Comparison of ENCODE assay signal across 12 cellular contexts in the genomic region with DNA sequence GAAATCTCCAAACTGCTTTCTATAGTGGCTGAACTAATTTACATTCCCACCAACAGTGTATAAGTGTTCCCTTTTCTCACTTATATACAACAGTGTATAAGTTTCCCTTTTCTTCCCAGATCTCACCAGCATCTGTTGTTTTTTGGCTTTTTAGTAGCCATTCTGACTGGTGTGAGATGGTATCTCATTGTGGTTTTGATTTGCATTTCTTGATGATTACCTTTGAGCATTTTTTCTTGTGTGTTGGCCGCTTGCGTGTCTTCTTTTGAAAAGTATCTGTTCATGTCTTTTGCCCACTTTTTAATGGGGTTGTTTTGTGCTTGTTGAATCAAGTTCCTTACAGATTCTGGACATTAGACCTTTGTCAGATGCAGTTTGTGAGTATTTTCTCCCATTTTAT. TPM values are rescaled to one million over a fixed set of nuclear protein-coding genes. Genes with fewer than 3 reads are reported as not detected.
"Had no signal": no experiment of that assay in that cellular context is flagged by ENCODE, and none has a peak within 500 bp of the region (broad histone marks: within the 10 kb centered on the region; RNA-seq: fewer than 3 reads in every experiment).

No MANE protein-coding gene starts in this region.

RNA-seq across cellular contexts. Expression of a gene that starts 8.6 kb away (rescaled TPM):
- total RNA-seq: dermis blood vessel endothelial cell, frontal cortex, left ventricle myocardium superior, mesenteric fat pad, myocyte, osteocyte, sciatic nerve, smooth muscle cell, stomach, temporal lobe, vagina had no signal
- polyA plus RNA-seq: keratinocyte, smooth muscle cell had no signal

RNA-seq across cellular contexts. Expression of a gene that starts 57.6 kb away (rescaled TPM):
- polyA plus RNA-seq: keratinocyte had no signal
